20 cellular contexts compared by ENCODE assay signal in the genomic region with DNA sequence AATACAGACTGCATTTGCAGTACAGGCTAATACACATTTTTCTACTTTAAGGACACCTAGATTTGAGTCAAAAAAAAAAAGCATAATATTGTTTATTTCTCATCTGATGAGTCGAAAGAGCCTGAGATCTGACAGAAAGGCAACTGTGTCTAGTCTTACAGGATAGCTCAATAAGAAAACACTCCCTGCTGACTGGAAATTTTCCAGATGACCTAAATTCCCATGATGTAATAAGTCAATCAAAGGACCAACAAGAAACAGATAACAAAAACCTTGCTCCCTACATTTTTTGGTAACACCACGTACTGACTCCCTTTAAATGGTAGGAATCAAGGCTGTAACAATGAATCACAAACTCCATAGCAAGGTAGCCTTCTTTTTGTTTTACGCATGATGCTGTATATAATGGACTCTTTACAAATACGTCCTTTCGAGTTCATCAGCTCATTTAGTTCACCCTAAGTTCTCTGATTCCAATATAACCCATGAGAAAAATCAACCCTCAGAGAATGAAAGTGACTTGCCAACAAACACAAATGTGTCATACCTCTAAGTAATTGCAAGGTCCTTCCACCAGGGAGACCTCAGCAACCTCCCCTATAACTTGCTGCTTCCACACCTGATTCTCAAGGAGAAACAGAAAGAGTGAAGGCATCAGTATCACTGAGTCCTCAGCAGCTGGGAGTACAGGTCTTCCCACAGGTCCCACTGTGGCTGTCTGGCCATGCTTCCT. TPM values are rescaled to one million over a fixed set of nuclear protein-coding genes. Genes with fewer than 3 reads are reported as not detected.
A peak's percentile ranks its signal among the peaks of the same experiment; 100 is the strongest.
DNase-seq lines count a peak whose midpoint lies in the region; ATAC-seq lines count a peak whose summit lies in the region.
"Had no signal": no experiment of that assay in that cellular context is flagged by ENCODE, and none has a peak within 500 bp of the region (broad histone marks: within the 10 kb centered on the region; RNA-seq: fewer than 3 reads in every experiment).

No MANE protein-coding gene starts in this region.

- H3K27me3 ChIP-seq in subcutaneous abdominal adipose tissue (ENCODE audit: control insufficient read depth in 5 of 5, insufficient read depth in 4 of 5, low read length in 5 of 5), result no peaks in the 10 kb centered on the region
- H3K27me3 ChIP-seq: BLaER1 treated with 17β-estradiol and CSF1 and Interleukin-3, amounts not matched to agents 10 nM and 100 nM; testis had no signal

- intact Hi-C loops in left ventricle myocardium superior (cut with micrococcal nuclease), result no loop called here

- no peaks in the 10 kb centered on the region for H3K9me3 ChIP-seq in subcutaneous abdominal adipose tissue (ENCODE audit: control insufficient read depth in 5 of 5, low read length in 5 of 5)
- H3K9me3 ChIP-seq: BLaER1 treated with 17β-estradiol and CSF1 and Interleukin-3, amounts not matched to agents 10 nM and 100 nM; testis had no signal

- peaks cover 1 to 34% (median 17%) of the 10 kb centered on the region in 5 donors for H3K4me1 ChIP-seq in subcutaneous abdominal adipose tissue (ENCODE audit: control insufficient read depth in 5 of 5, insufficient read depth in 5 of 5, low read length in 5 of 5)
- H3K4me1 ChIP-seq: BLaER1 treated with 17β-estradiol and CSF1 and Interleukin-3, amounts not matched to agents 10 nM and 100 nM; testis had no signal

- peaks cover 0 to 12% (median 5%) of the 10 kb centered on the region in 5 donors for H3K36me3 ChIP-seq in subcutaneous abdominal adipose tissue (ENCODE audit: control insufficient read depth in 5 of 5, insufficient read depth in 5 of 5, low read length in 5 of 5)
- H3K36me3 ChIP-seq: BLaER1 treated with 17β-estradiol and CSF1 and Interleukin-3, amounts not matched to agents 10 nM and 100 nM had no signal

- H3K27ac ChIP-seq in subcutaneous abdominal adipose tissue (ENCODE audit: low read depth, low read length), result peak overlapping the region; percentile 25
- H3K27ac ChIP-seq: BLaER1 treated with 17β-estradiol and CSF1 and Interleukin-3, amounts not matched to agents 10 nM and 100 nM; testis had no signal

- no peak overlapping the region for H3K9ac ChIP-seq in subcutaneous abdominal adipose tissue (ENCODE audit: low read length in 5 of 5)
- H3K9ac ChIP-seq: BLaER1 treated with 17β-estradiol and CSF1 and Interleukin-3, amounts not matched to agents 10 nM and 100 nM had no signal

- H3K4me3 ChIP-seq in subcutaneous abdominal adipose tissue (ENCODE audit: low read depth in 1 of 5, low read length in 5 of 5), result no peak overlapping the region
- H3K4me3 ChIP-seq: BLaER1 treated with 17β-estradiol and CSF1 and Interleukin-3, amounts not matched to agents 10 nM and 100 nM; lung; testis had no signal

- ATAC-seq in left ventricle myocardium superior, result peak; percentile 74
- ATAC-seq: natural killer cell had no signal

- DNase-seq in LHCN-M2 (ENCODE audit: low read depth) (peak; percentile 37), brain pericyte (ENCODE audit: low read depth, low spot score) (peak; percentile 77), left ventricle myocardium superior (no peak), NCI-H187 treated with DMSO at 0.1 percent for 48 hours (lab: John Stamatoyannopoulos, UW) (no peak)
- no peak for DNase-seq in central memory CD4-positive, alpha-beta T cell
- DNase-seq in stimulated activated CD8-positive, alpha-beta memory T cell treated with anti-CD3 and anti-CD28 coated beads, Interleukin-4, amount 100 ng/mL, for 48 hours, result no peak
- DNase-seq: activated CD4-positive, alpha-beta T cell treated with anti-CD3 and anti-CD28 coated beads for 48 hours; anterior cingulate cortex; dermis blood vessel endothelial cell; GDM1; natural killer cell; NCI-H1417 treated with DMSO at 0.1 percent for 48 hours; NCI-H345; NK-92 treated with Interleukin-12 subunit alpha and Interleukin-12 subunit beta, amount 100 ng/mL, for 24 hours; posterior cingulate gyrus; testis had no signal

RNA-seq across cellular contexts. Expression of a gene that starts 12.1 kb away (rescaled TPM):
- total RNA-seq in LHCN-M2 (2014; rRNA removed) (23.5 and 26.1 TPM in 2 replicates), left ventricle myocardium superior (7.1 TPM)
- 5.3 TPM for polyA plus RNA-seq in LHCN-M2 (2012)
- total RNA-seq: HT-29, natural killer cell had no signal

Comparison
In these comparisons a context has a peak if more than half of its experiments do, and no peak if none do; other contexts are left out.
1. DNase-seq: peak in LHCN-M2 (single experiment) and brain pericyte (single experiment); none in left ventricle myocardium superior (single experiment), NCI-H187 treated with DMSO at 0.1 percent for 48 hours (single experiment), central memory CD4-positive, alpha-beta T cell (single experiment) and stimulated activated CD8-positive, alpha-beta memory T cell treated with anti-CD3 and anti-CD28 coated beads, Interleukin-4, amount 100 ng/mL, for 48 hours (single experiment).